Comparison of ENCODE assay signal across 26 cellular contexts in genomic region chr14:74508844-74509428, GRCh38. TPM values are rescaled to one million over a fixed set of nuclear protein-coding genes. Genes with fewer than 3 reads are reported as not detected.
DNase-seq lines count a peak whose midpoint lies in the region; ATAC-seq and TF ChIP-seq lines count a peak whose summit lies in the region.
"Had no signal": no experiment of that assay in that cellular context is flagged by ENCODE, and none has a peak within 500 bp of the region (broad histone marks: within the 10 kb centered on the region; RNA-seq: fewer than 3 reads in every experiment).

No MANE protein-coding gene starts in this region.

- H3K9me3 Mint-ChIP-seq in activated naive CD8-positive, alpha-beta T cell treated with anti-CD3 and anti-CD28 coated beads, Interleukin-2, amount 10 ng/mL, durations not matched to agents 7 days and 5 days: no peaks in the 10 kb centered on the region
- H3K9me3 Mint-ChIP-seq in activated naive CD8-positive, alpha-beta T cell treated with anti-CD3 and anti-CD28 coated beads for 36 hours: no peaks in the 10 kb centered on the region
- H3K9me3 Mint-ChIP-seq in WTC11: peaks cover 5% of the 10 kb centered on the region; the same call in 1 of the 2 replicates
- H3K9me3 Mint-ChIP-seq: activated CD4-positive, alpha-beta T cell treated with anti-CD3 and anti-CD28 coated beads, Interleukin-2, amount 10 ng/mL, durations not matched to agents 7 days and 5 days; activated T-cell treated with anti-CD3 and anti-CD28 coated beads, Interleukin-2, amount 50 U/mL, for 24 hours; brain; nephron had no signal

- POLR2A ChIA-PET in activated naive CD8-positive, alpha-beta T cell treated with anti-CD3 and anti-CD28 coated beads, Interleukin-2, amount 10 ng/mL, durations not matched to agents 7 days and 5 days (lab: Charles Lee): no interaction called here
- POLR2A ChIA-PET in WTC11 (lab: Charles Lee): no interaction called here

- WGBS in right lobe of liver (ENCODE audit: insufficient coverage, low coverage, low lambda C conversion rate, missing lambda C conversion rate): 40% methylated on average over 1 of the region's 13 CpGs

- H3K4me1 Mint-ChIP-seq in activated naive CD8-positive, alpha-beta T cell treated with anti-CD3 and anti-CD28 coated beads, Interleukin-2, amount 10 ng/mL, durations not matched to agents 7 days and 5 days: peaks cover 2% of the 10 kb centered on the region
- peaks cover 2% of the 10 kb centered on the region for H3K4me1 Mint-ChIP-seq in activated naive CD8-positive, alpha-beta T cell treated with anti-CD3 and anti-CD28 coated beads for 36 hours
- peaks cover 27% of the 10 kb centered on the region for H3K4me1 Mint-ChIP-seq in WTC11
- H3K4me1 Mint-ChIP-seq: activated CD4-positive, alpha-beta T cell treated with anti-CD3 and anti-CD28 coated beads, Interleukin-2, amount 10 ng/mL, durations not matched to agents 7 days and 5 days had no signal

- H3K4me3 Mint-ChIP-seq in activated naive CD8-positive, alpha-beta T cell treated with anti-CD3 and anti-CD28 coated beads, Interleukin-2, amount 10 ng/mL, durations not matched to agents 7 days and 5 days: no peak overlapping the region
- no peak overlapping the region for H3K4me3 Mint-ChIP-seq in activated naive CD8-positive, alpha-beta T cell treated with anti-CD3 and anti-CD28 coated beads for 36 hours
- no peak overlapping the region for H3K4me3 Mint-ChIP-seq in WTC11
- H3K4me3 Mint-ChIP-seq: activated CD4-positive, alpha-beta T cell treated with anti-CD3 and anti-CD28 coated beads, Interleukin-2, amount 10 ng/mL, durations not matched to agents 7 days and 5 days; activated T-cell treated with anti-CD3 and anti-CD28 coated beads, Interleukin-2, amount 50 U/mL, for 24 hours; brain; CD4-positive, alpha-beta memory T cell; nephron had no signal

- intact Hi-C loops in right lobe of liver (cut with DNase I) (no loop called here), tibial artery (cut with DNase I; ENCODE audit: low total_unique reads) (loop anchor here (10.0 kb wide), 1 partner anchor 286 kb away; no protein-coding TSS in a partner anchor)

- no peak for TF ChIP-seq POLR2A in right lobe of liver (IDR thresholded peaks at IDR 0.05)

- TF ChIP-seq CTCF in WTC11 (IDR thresholded peaks at IDR 0.05) (no peak), right lobe of liver (IDR thresholded peaks at IDR 0.05) (no peak), tibial artery (IDR thresholded peaks at IDR 0.05) (no peak)

- no peaks in the 10 kb centered on the region for H3K4me1 ChIP-seq in right lobe of liver
- peaks cover 4 to 36% (median 26%) of the 10 kb centered on the region in 4 donors for H3K4me1 ChIP-seq in tibial artery
- H3K4me1 ChIP-seq: gastrocnemius medialis, pancreas had no signal

- H3K9me3 ChIP-seq in right lobe of liver (no peaks in the 10 kb centered on the region), tibial artery (no peaks in the 10 kb centered on the region)
- H3K9me3 ChIP-seq: gastrocnemius medialis, pancreas, suprapubic skin had no signal

- H3K36me3 ChIP-seq in right lobe of liver (no peaks in the 10 kb centered on the region), tibial artery (peaks cover 25 to 69% (median 61%) of the 10 kb centered on the region in 3 donors)
- H3K36me3 ChIP-seq: gastrocnemius medialis, pancreas had no signal

- no peak overlapping the region for H3K27ac ChIP-seq in right lobe of liver
- peak overlapping the region; percentile 62 to 73 for H3K27ac ChIP-seq in tibial artery
- H3K27ac ChIP-seq: gastrocnemius medialis, KMS-11, pancreas, suprapubic skin, VCaP had no signal

- no peak for ATAC-seq in activated naive CD8-positive, alpha-beta T cell treated with anti-CD3 and anti-CD28 coated beads, Interleukin-2, amount 10 ng/mL, durations not matched to agents 7 days and 5 days (ENCODE audit: low read depth)
- no peak for ATAC-seq in WTC11
- ATAC-seq in right lobe of liver: no peak
- no peak for ATAC-seq in HG02973 (IDR thresholded peaks at IDR 0.05; ENCODE audit: unreplicated experiment)
- ATAC-seq in HG02798 (IDR thresholded peaks at IDR 0.05; ENCODE audit: poor library complexity, unreplicated experiment): no peak
- ATAC-seq: gastrocnemius medialis, pancreas had no signal

- in situ Hi-C loops in ACHN (cut with HindIII; ENCODE audit: low pct_ligation_motif_present, low pct_unique_long_range_greater_than_20kb, low sequenced_read_pairs): no loop called here

- peak; percentile 17 for DNase-seq in activated naive CD8-positive, alpha-beta T cell treated with anti-CD3 and anti-CD28 coated beads, Interleukin-2, amount 10 ng/mL, durations not matched to agents 7 days and 5 days
- no peak for DNase-seq in activated naive CD8-positive, alpha-beta T cell treated with anti-CD3 and anti-CD28 coated beads for 36 hours
- DNase-seq in WTC11 (ENCODE audit: low spot score) (no peak), right lobe of liver (peak in 2 of 3 donors; percentile 42 to 51), tibial artery (peak; percentile 13 to 60), ACHN (no peak)
- DNase-seq: activated CD4-positive, alpha-beta T cell treated with anti-CD3 and anti-CD28 coated beads, Interleukin-2, amount 10 ng/mL, durations not matched to agents 7 days and 5 days; activated T-cell treated with anti-CD3 and anti-CD28 coated beads, Interleukin-2, amount 50 U/mL, for 24 hours; CD4-positive, alpha-beta memory T cell; gastrocnemius medialis; kidney glomerular epithelial cell; MM.1S; NCI-H2029 treated with DMSO at 0.1 percent for 48 hours; NCI-H2227 treated with DMSO at 0.1 percent for 48 hours; stimulated activated CD4-positive, alpha-beta T cell treated with anti-CD3 and anti-CD28 coated beads, Interleukin-1b, Interleukin-23, amount 100 ng/mL, for 48 hours; stimulated activated naive CD4-positive, alpha-beta T cell treated with Interleukin-2 at 50 U/mL for 16 hours; T1000 had no signal

- H3K4me3 ChIP-seq in right lobe of liver (no peak overlapping the region), tibial artery (no peak overlapping the region)
- H3K4me3 ChIP-seq: gastrocnemius medialis, pancreas, smooth muscle cell, suprapubic skin had no signal

- H3K27me3 Mint-ChIP-seq in activated naive CD8-positive, alpha-beta T cell treated with anti-CD3 and anti-CD28 coated beads, Interleukin-2, amount 10 ng/mL, durations not matched to agents 7 days and 5 days: peaks cover 17% of the 10 kb centered on the region
- peaks cover 19% of the 10 kb centered on the region for H3K27me3 Mint-ChIP-seq in activated naive CD8-positive, alpha-beta T cell treated with anti-CD3 and anti-CD28 coated beads for 36 hours
- H3K27me3 Mint-ChIP-seq in WTC11 (ENCODE audit: low read depth): peaks cover 8% of the 10 kb centered on the region

- CTCF ChIA-PET in WTC11 (lab: Charles Lee): interaction anchor here (0.6 to 3.1 kb wide), 44 partner anchors 8 to 359 kb away, joined by 3 to 37 read pairs (median 4); partner anchors contain the start of genes ABCD4, ISCA2, LTBP2 and NPC2

- H3K27ac Mint-ChIP-seq in activated naive CD8-positive, alpha-beta T cell treated with anti-CD3 and anti-CD28 coated beads, Interleukin-2, amount 10 ng/mL, durations not matched to agents 7 days and 5 days: no peak overlapping the region
- H3K27ac Mint-ChIP-seq in activated naive CD8-positive, alpha-beta T cell treated with anti-CD3 and anti-CD28 coated beads for 36 hours: no peak overlapping the region
- no peak overlapping the region for H3K27ac Mint-ChIP-seq in WTC11
- H3K27ac Mint-ChIP-seq: activated CD4-positive, alpha-beta T cell treated with anti-CD3 and anti-CD28 coated beads, Interleukin-2, amount 10 ng/mL, durations not matched to agents 7 days and 5 days; activated T-cell treated with anti-CD3 and anti-CD28 coated beads, Interleukin-2, amount 50 U/mL, for 24 hours; CD4-positive, alpha-beta memory T cell; nephron had no signal

- H3K27me3 ChIP-seq in right lobe of liver (no peaks in the 10 kb centered on the region), tibial artery (no peaks in the 10 kb centered on the region)
- H3K27me3 ChIP-seq: gastrocnemius medialis, pancreas, suprapubic skin had no signal

- no peaks in the 10 kb centered on the region for H3K36me3 Mint-ChIP-seq in activated naive CD8-positive, alpha-beta T cell treated with anti-CD3 and anti-CD28 coated beads, Interleukin-2, amount 10 ng/mL, durations not matched to agents 7 days and 5 days
- no peaks in the 10 kb centered on the region for H3K36me3 Mint-ChIP-seq in activated naive CD8-positive, alpha-beta T cell treated with anti-CD3 and anti-CD28 coated beads for 36 hours
- H3K36me3 Mint-ChIP-seq in WTC11: no peaks in the 10 kb centered on the region
- H3K36me3 Mint-ChIP-seq: brain; CD4-positive, alpha-beta memory T cell had no signal

TF ChIP-seq in WTC11, 78 proteins besides CTCF, POLR2A, EP300 and RAD21 (continues in another document):
- TF ChIP-seq HMGXB4 (CRISPR knock-in tag; IDR thresholded peaks at IDR 0.05): 0 out of 2 replicates have a peak, but pooled peaks have one; percentile 3

RNA-seq across cellular contexts. Expression of gene ISCA2, which starts 15.4 kb away (rescaled TPM):
- 10 to 100 TPM; 31.2 to 34.5 TPM for total RNA-seq in activated naive CD8-positive, alpha-beta T cell treated with anti-CD3 and anti-CD28 coated beads, Interleukin-2, amount 10 ng/mL, durations not matched to agents 7 days and 5 days
- 10 to 100 TPM; 29.7 to 31.0 TPM for total RNA-seq in activated naive CD8-positive, alpha-beta T cell treated with anti-CD3 and anti-CD28 coated beads for 36 hours
- 49.1 to 50.6 TPM (median 50.1 TPM) in 3 replicates for total RNA-seq in WTC11 (2021)
- 10 to 100 TPM in 5 of 6 experiments, 1 to 10 TPM in 1; 7.8 to 16.3 (median 11.4) TPM for total RNA-seq in right lobe of liver

RNA-seq across cellular contexts. Expression of gene NPC2, which starts 15.8 kb away (rescaled TPM):
- total RNA-seq in activated naive CD8-positive, alpha-beta T cell treated with anti-CD3 and anti-CD28 coated beads, Interleukin-2, amount 10 ng/mL, durations not matched to agents 7 days and 5 days: 10 to 100 TPM; 39.5 to 42.1 TPM
- total RNA-seq in activated naive CD8-positive, alpha-beta T cell treated with anti-CD3 and anti-CD28 coated beads for 36 hours: 10 to 100 TPM; 12.5 to 14.2 TPM
- total RNA-seq in WTC11 (2021): 139 to 155 TPM (median 150 TPM) in 3 replicates
- total RNA-seq in right lobe of liver: 100 to 1,000 TPM in 3 of 6 experiments, 10 to 100 TPM in 3; 49.4 to 203 (median 98.0) TPM

Comparison
In these comparisons a context has a peak if more than half of its experiments do, and no peak if none do; other contexts are left out.
1. DNase-seq: peak in activated naive CD8-positive, alpha-beta T cell treated with anti-CD3 and anti-CD28 coated beads, Interleukin-2, amount 10 ng/mL, durations not matched to agents 7 days and 5 days (single experiment), right lobe of liver (2 of 3) and tibial artery (2 of 2); none in activated naive CD8-positive, alpha-beta T cell treated with anti-CD3 and anti-CD28 coated beads for 36 hours (single experiment), WTC11 (single experiment) and ACHN (single experiment).
2. H3K27ac ChIP-seq: peak in tibial artery (2 of 2); none in right lobe of liver (0 of 3).